ENCODE assay signal across 8 cellular contexts in the genomic region with DNA sequence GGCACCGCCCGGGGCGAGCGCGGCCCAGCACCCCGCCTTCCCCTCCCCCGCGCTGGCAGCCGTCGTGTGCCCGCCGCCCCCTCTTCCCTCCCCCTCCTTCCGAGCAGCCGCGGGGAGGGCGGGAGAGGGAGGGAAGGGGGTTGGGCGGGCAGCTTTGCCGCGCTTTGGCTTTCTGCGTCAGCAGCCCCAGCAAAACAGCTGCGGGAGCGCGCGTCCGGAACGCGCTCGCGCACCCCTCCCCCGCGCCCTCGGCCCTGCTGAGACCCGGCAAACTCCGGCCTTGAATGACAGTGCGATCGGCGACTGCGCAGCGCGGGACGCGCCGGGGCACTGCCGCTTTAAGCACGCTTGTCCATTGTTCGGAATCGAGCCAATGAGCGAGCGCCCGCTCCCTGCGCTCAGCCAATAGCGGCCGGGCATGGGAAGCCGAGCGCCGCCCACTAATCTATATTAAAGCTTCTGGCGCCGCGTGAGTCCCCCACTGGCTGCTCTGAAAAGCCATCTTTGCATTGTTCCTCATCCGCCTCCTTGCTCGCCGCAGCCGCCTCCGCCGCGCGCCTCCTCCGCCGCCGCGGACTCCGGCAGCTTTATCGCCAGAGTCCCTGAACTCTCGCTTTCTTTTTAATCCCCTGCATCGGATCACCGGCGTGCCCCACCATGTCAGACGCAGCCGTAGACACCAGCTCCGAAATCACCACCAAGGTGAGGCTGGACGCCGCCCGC. TPM values are rescaled to one million over a fixed set of nuclear protein-coding genes. Genes with fewer than 3 reads are reported as not detected.
DNase-seq lines count a peak whose midpoint lies in the region; ATAC-seq and TF ChIP-seq lines count a peak whose summit lies in the region.

PTMA (plus strand) TSS at position 476 of the 723 bp plus-strand sequence; CDS start at position 658, 182 bp downstream.

- H3K9me3 ChIP-seq in PC-3 (ENCODE audit: low read length): no peaks in the 10 kb centered on the region

- DNase-seq in DMS114 treated with DMSO at 0.1 percent for 48 hours (lab: John Stamatoyannopoulos, UW; ENCODE audit: unreplicated experiment) (peak; percentile 90), PC-3 (peak; percentile 99), activated T-cell treated with anti-CD3 and anti-CD28 coated beads for 48 hours (ENCODE audit: low read depth) (peak; percentile 100), epithelial cell of prostate (ENCODE audit: low read depth, low spot score) (peak; percentile 98), mucosa of gallbladder (ENCODE audit: low spot score) (peak; percentile 100)
- peak; percentile 96 to 99 for DNase-seq in stimulated activated CD8-positive, alpha-beta memory T cell treated with anti-CD3 and anti-CD28 coated beads, Interleukin-4, amount 100 ng/mL, for 4 hours (ENCODE audit: low read depth in 2 of 2, low spot score in 1 of 2)

- H3K4me2 ChIP-seq in PC-3 (ENCODE audit: low read length): peak within 1 kb of the TSS; percentile 93

- no TSS peak for BruUV-seq in PC-3 (replicated peaks; lab: Mats Ljungman, UMichigan)

- peaks cover 38% of the 10 kb centered on the region for H4K20me1 ChIP-seq in PC-3 (ENCODE audit: low read length)

- peak within 1 kb of the TSS; percentile 98 for H3K4me3 ChIP-seq in PC-3 (ENCODE audit: low read length)

- peak; percentile 52 for ATAC-seq in GM21576 (IDR thresholded peaks at IDR 0.05; ENCODE audit: unreplicated experiment)
- peak; percentile 66 for ATAC-seq in PC-3

- peaks cover 15% of the 10 kb centered on the region for H3F3A ChIP-seq in PC-3 (ENCODE audit: low read length, unreplicated experiment)

- TF ChIP-seq RAD21 in Ishikawa (IDR thresholded peaks at IDR 0.05; ENCODE audit: low read depth): no peak

- H2AFZ ChIP-seq in PC-3 (ENCODE audit: low read length): peak within 1 kb of the TSS; percentile 87

- intact Hi-C loops in PC-3 (cut with micrococcal nuclease): no loop called here

- peaks cover 32% of the 10 kb centered on the region for H3K36me3 ChIP-seq in PC-3 (ENCODE audit: low read depth, low read length)

- peak within 1 kb of the TSS; percentile 98 for H3K9ac ChIP-seq in PC-3 (ENCODE audit: low read length)

- CTCF ChIA-PET in PC-3 (lab: Charles Lee): interaction anchor here (0.6 kb wide), 4 partner anchors 31 to 801 kb away, joined by 3 to 5 read pairs (median 4); no protein-coding TSS in a partner anchor

- POLR2A ChIA-PET in PC-3 (lab: Charles Lee; ENCODE audit: unreplicated experiment): interaction anchor here (0.6 to 1.0 kb wide), 3 partner anchors 33 to 96 kb away, joined by 3 to 6 read pairs (median 4); no protein-coding TSS in a partner anchor

- H3K27ac ChIP-seq in PC-3 (ENCODE audit: low read length): peak within 1 kb of the TSS; percentile 92
- H3K27ac ChIP-seq in epithelial cell of prostate: peak within 1 kb of the TSS; percentile 95

- TF ChIP-seq EP300 in Ishikawa (IDR thresholded peaks at IDR 0.05; ENCODE audit: borderline replicate concordance): no peak; the same call in none of the 2 replicates

- TF ChIP-seq CTCF in PC-3 (conservative IDR thresholded peaks at IDR 0.05; ENCODE audit: low read depth, low read length): no peak

- H3K4me1 ChIP-seq in PC-3 (ENCODE audit: insufficient read depth, low read length): peaks cover 24% of the 10 kb centered on the region

- peaks cover 63% of the 10 kb centered on the region for H3K79me2 ChIP-seq in PC-3 (ENCODE audit: low read length)

- no peaks in the 10 kb centered on the region for H3K27me3 ChIP-seq in PC-3 (ENCODE audit: low read length)

- H3K9me2 ChIP-seq in PC-3 (replicated peaks; ENCODE audit: low read length): no peaks in the 10 kb centered on the region

TF ChIP-seq in Ishikawa, 13 proteins besides CTCF, POLR2A, EP300 and RAD21:
- TF ChIP-seq ZBTB7A (IDR thresholded peaks at IDR 0.05; ENCODE audit: low read depth) (peak; percentile 6; the same call in 1 of the 2 replicates), TCF12 (IDR thresholded peaks at IDR 0.05; ENCODE audit: low read depth) (peak; percentile 71; the same call in 1 of the 2 replicates), CREB1 (IDR thresholded peaks at IDR 0.05; ENCODE audit: low read depth) (peak; percentile 60; the same call in 1 of the 2 replicates), TAF1 (IDR thresholded peaks at IDR 0.05; ENCODE audit: low read depth) (peak; percentile 83), TEAD4 (IDR thresholded peaks at IDR 0.05) (0 out of 2 replicates have a peak, but pooled peaks have one; percentile 29), EGR1 (IDR thresholded peaks at IDR 0.05) (peak; percentile 76), NFIC (IDR thresholded peaks at IDR 0.05) (peak; percentile 57; the same call in 1 of the 2 replicates), CEBPB (IDR thresholded peaks at IDR 0.05) (no peak), FOXM1 (IDR thresholded peaks at IDR 0.05; ENCODE audit: borderline replicate concordance, low read depth) (peak; percentile 19; the same call in 1 of the 2 replicates), YY1 (IDR thresholded peaks at IDR 0.05; ENCODE audit: low read depth) (peak; percentile 60)
- TF ChIP-seq, protein P1, sequence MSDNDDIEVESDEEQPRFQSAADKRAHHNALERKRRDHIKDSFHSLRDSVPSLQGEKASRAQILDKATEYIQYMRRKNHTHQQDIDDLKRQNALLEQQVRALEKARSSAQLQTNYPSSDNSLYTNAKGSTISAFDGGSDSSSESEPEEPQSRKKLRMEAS (IDR thresholded peaks at IDR 0.05): peak; percentile 44
- TF ChIP-seq, protein P2, sequence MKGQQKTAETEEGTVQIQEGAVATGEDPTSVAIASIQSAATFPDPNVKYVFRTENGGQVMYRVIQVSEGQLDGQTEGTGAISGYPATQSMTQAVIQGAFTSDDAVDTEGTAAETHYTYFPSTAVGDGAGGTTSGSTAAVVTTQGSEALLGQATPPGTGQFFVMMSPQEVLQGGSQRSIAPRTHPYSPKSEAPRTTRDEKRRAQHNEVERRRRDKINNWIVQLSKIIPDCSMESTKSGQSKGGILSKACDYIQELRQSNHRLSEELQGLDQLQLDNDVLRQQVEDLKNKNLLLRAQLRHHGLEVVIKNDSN (IDR thresholded peaks at IDR 0.05): no peak
- TF ChIP-seq, protein P3, sequence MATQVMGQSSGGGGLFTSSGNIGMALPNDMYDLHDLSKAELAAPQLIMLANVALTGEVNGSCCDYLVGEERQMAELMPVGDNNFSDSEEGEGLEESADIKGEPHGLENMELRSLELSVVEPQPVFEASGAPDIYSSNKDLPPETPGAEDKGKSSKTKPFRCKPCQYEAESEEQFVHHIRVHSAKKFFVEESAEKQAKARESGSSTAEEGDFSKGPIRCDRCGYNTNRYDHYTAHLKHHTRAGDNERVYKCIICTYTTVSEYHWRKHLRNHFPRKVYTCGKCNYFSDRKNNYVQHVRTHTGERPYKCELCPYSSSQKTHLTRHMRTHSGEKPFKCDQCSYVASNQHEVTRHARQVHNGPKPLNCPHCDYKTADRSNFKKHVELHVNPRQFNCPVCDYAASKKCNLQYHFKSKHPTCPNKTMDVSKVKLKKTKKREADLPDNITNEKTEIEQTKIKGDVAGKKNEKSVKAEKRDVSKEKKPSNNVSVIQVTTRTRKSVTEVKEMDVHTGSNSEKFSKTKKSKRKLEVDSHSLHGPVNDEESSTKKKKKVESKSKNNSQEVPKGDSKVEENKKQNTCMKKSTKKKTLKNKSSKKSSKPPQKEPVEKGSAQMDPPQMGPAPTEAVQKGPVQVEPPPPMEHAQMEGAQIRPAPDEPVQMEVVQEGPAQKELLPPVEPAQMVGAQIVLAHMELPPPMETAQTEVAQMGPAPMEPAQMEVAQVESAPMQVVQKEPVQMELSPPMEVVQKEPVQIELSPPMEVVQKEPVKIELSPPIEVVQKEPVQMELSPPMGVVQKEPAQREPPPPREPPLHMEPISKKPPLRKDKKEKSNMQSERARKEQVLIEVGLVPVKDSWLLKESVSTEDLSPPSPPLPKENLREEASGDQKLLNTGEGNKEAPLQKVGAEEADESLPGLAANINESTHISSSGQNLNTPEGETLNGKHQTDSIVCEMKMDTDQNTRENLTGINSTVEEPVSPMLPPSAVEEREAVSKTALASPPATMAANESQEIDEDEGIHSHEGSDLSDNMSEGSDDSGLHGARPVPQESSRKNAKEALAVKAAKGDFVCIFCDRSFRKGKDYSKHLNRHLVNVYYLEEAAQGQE (IDR thresholded peaks at IDR 0.05; ENCODE audit: low read depth): no peak

RNA-seq across cellular contexts. Expression of gene PTMA, which starts in this region (rescaled TPM):
- total RNA-seq in PC-3 (2014; rRNA removed) (1,625 and 2,032 TPM in 2 replicates), mucosa of gallbladder (763 TPM)

Comparison
In these comparisons a context has a peak if more than half of its experiments do, and no peak if none do; other contexts are left out.
1. Peak in every context shown above with its lines: DNase-seq, ATAC-seq, H3K4me3 ChIP-seq and H3K27ac ChIP-seq.